ENCODE assay signal across 2 cellular contexts in genomic region chr7:154777908-154778307, GRCh38.
TF ChIP-seq lines count a peak whose summit lies in the region.

No MANE protein-coding gene starts in this region.

TF ChIP-seq in SK-N-SH, 30 proteins besides CTCF, POLR2A, EP300 and RAD21 (continued from another document):
- TF ChIP-seq IRF3 (IDR thresholded peaks at IDR 0.05; ENCODE audit: low read depth, low read length): no peak
TF ChIP-seq in SK-N-SH: peak in this region for 1.

TF ChIP-seq in SK-N-SH treated with all-trans-retinoic acid at 6 μM for 48 hours, 23 proteins besides CTCF, POLR2A, EP300 and RAD21 (continued from another document):
- TF ChIP-seq, protein P1, sequence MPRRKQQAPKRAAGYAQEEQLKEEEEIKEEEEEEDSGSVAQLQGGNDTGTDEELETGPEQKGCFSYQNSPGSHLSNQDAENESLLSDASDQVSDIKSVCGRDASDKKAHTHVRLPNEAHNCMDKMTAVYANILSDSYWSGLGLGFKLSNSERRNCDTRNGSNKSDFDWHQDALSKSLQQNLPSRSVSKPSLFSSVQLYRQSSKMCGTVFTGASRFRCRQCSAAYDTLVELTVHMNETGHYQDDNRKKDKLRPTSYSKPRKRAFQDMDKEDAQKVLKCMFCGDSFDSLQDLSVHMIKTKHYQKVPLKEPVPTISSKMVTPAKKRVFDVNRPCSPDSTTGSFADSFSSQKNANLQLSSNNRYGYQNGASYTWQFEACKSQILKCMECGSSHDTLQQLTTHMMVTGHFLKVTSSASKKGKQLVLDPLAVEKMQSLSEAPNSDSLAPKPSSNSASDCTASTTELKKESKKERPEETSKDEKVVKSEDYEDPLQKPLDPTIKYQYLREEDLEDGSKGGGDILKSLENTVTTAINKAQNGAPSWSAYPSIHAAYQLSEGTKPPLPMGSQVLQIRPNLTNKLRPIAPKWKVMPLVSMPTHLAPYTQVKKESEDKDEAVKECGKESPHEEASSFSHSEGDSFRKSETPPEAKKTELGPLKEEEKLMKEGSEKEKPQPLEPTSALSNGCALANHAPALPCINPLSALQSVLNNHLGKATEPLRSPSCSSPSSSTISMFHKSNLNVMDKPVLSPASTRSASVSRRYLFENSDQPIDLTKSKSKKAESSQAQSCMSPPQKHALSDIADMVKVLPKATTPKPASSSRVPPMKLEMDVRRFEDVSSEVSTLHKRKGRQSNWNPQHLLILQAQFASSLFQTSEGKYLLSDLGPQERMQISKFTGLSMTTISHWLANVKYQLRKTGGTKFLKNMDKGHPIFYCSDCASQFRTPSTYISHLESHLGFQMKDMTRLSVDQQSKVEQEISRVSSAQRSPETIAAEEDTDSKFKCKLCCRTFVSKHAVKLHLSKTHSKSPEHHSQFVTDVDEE (CRISPR knock-in tag; IDR thresholded peaks at IDR 0.05): no peak
- TF ChIP-seq ZNF8 (CRISPR knock-in tag; IDR thresholded peaks at IDR 0.05) (no peak), ISL1 (CRISPR knock-in tag; IDR thresholded peaks at IDR 0.05) (no peak), PATZ1 (CRISPR knock-in tag; IDR thresholded peaks at IDR 0.05; ENCODE audit: borderline replicate concordance) (no peak), OSR1 (CRISPR knock-in tag; IDR thresholded peaks at IDR 0.05) (no peak)
- TF ChIP-seq, protein P2, sequence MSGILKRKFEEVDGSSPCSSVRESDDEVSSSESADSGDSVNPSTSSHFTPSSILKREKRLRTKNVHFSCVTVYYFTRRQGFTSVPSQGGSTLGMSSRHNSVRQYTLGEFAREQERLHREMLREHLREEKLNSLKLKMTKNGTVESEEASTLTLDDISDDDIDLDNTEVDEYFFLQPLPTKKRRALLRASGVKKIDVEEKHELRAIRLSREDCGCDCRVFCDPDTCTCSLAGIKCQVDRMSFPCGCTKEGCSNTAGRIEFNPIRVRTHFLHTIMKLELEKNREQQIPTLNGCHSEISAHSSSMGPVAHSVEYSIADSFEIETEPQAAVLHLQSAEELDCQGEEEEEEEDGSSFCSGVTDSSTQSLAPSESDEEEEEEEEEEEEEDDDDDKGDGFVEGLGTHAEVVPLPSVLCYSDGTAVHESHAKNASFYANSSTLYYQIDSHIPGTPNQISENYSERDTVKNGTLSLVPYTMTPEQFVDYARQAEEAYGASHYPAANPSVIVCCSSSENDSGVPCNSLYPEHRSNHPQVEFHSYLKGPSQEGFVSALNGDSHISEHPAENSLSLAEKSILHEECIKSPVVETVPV (CRISPR knock-in tag; IDR thresholded peaks at IDR 0.05): no peak
TF ChIP-seq in SK-N-SH treated with all-trans-retinoic acid at 6 μM for 48 hours: peak in this region for 0.
